In the genomic region with DNA sequence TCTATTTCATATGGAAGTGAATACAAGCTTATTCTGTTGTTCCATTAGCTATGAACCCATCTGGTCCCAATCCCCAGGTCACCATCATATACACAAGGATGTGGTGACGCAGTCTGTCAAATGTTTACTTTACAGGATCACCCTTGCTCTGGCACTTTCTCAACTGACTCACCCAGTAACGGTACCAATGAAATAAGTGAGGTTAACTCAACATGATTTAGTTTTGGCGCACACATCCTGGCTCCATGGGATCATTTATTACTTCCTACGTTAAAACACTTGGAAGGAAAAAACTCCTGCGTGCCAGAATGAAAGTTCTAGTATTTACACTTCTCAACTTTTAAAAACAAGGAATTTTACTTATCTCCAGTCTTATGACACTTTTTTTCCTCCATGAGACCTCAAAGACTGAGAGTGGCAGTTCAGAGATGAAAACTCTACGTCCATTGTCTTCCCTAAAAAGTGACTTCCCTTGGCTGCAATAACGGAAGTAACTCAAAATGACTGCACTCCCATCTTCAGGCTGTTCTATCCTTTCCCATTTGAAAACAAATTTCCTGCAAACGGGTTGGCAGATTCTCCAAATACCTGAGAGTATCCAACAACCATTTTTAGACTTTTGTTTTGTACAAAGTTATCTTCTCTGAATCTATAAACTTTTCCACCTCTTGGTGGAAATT, we compare ENCODE assay signal across 14 cellular contexts. TPM values are rescaled to one million over a fixed set of nuclear protein-coding genes. Genes with fewer than 3 reads are reported as not detected.
DNase-seq lines count a peak whose midpoint lies in the region; ATAC-seq, FAIRE-seq and TF ChIP-seq lines count a peak whose summit lies in the region.
"Had no signal": no experiment of that assay in that cellular context is flagged by ENCODE, and none has a peak within 500 bp of the region (broad histone marks: within the 10 kb centered on the region; RNA-seq: fewer than 3 reads in every experiment).

No MANE protein-coding gene starts in this region.

- no peaks in the 10 kb centered on the region for H3K27me3 ChIP-seq in brain microvascular endothelial cell (replicated peaks)
- no peaks in the 10 kb centered on the region for H3K27me3 ChIP-seq in left lung
- H3K27me3 ChIP-seq: neural progenitor cell had no signal

- POLR2A ChIA-PET in A549 (lab: Yijun Ruan, JAX) = no interaction called here

- no peak for TF ChIP-seq EP300 in A549 (IDR thresholded peaks at IDR 0.05)

- CTCF ChIA-PET in A549 (lab: Yijun Ruan, JAX) = interaction anchor here (0.7 to 1.2 kb wide), 2 partner anchors 113 to 199 kb away, joined by 3 to 4 read pairs; no protein-coding TSS in a partner anchor

- ATAC-seq in A549 (peak in 1 of 2 experiments; percentile 46; a peak in 2 of 6 replicates), left lung (peak; percentile 35), HG03280 (IDR thresholded peaks at IDR 0.05; ENCODE audit: unreplicated experiment) (no peak), HG03108 (IDR thresholded peaks at IDR 0.05; ENCODE audit: unreplicated experiment) (no peak)

- H3K9me3 ChIP-seq in A549 (no peaks in the 10 kb centered on the region), left lung (no peaks in the 10 kb centered on the region)

- intact Hi-C loops in left lung (cut with DNase I) = no loop called here

- H3K27ac ChIP-seq in A549 (no peak overlapping the region), brain microvascular endothelial cell (peak overlapping the region; percentile 83), left lung (no peak overlapping the region)
- H3K27ac ChIP-seq: neural progenitor cell had no signal

- no peak for TF ChIP-seq RAD21 in A549 (conservative IDR thresholded peaks at IDR 0.05 in 1 of 2, IDR thresholded peaks at IDR 0.05 in 1 of 2)

- TF ChIP-seq POLR2A in A549 (IDR thresholded peaks at IDR 0.05; ENCODE audit: low read length) = no peak

- peak overlapping the region; percentile 37 for H3K4me2 ChIP-seq in A549
- H3K4me2 ChIP-seq: neural progenitor cell had no signal

- 41% methylated on average over 8 of the region's 8 CpGs for WGBS in A549 (ENCODE audit: missing lambda C conversion rate)

- in situ Hi-C loops in brain microvascular endothelial cell (cut with HindIII; ENCODE audit: low pct_ligation_motif_present, low sequenced_read_pairs) = no loop called here

- H3K4me3 ChIP-seq in A549 (no peak overlapping the region), brain microvascular endothelial cell (ENCODE audit: low read depth, low read length) (no peak overlapping the region), left lung (no peak overlapping the region)
- H3K4me3 ChIP-seq: neural progenitor cell had no signal

- DNase-seq in A549 (ENCODE audit: low read depth in 1 of 2, low spot score in 1 of 2) (peak; percentile 28 to 31), HS-5 (ENCODE audit: low read depth) (peak; percentile 88), brain microvascular endothelial cell (peak; percentile 94), left lung (no peak), Ammon's horn (ENCODE audit: low spot score) (no peak), NCI-H524 (lab: John Stamatoyannopoulos, UW) (no peak)
- DNase-seq: activated CD4-positive, alpha-beta T cell treated with anti-CD3 and anti-CD28 coated beads for 48 hours; CD4-positive, CD25-positive, alpha-beta regulatory T cell; NCI-H187; RPMI8226 had no signal

- H3K4me1 ChIP-seq in A549 = 0 out of 3 replicates have a peak, but pooled peaks cover 7% of the 10 kb centered on the region
- H3K4me1 ChIP-seq in left lung = no peaks in the 10 kb centered on the region

- TF ChIP-seq CTCF in A549 (IDR thresholded peaks at IDR 0.05) (no peak), brain microvascular endothelial cell (IDR thresholded peaks at IDR 0.05; ENCODE audit: low read depth, low read length, missing control alignments) (no peak), left lung (IDR thresholded peaks at IDR 0.05) (no peak)

- FAIRE-seq in A549 (lab: Jason Lieb, UNC) = no peak
- FAIRE-seq: GM18507 had no signal

- H3K36me3 ChIP-seq in brain microvascular endothelial cell (replicated peaks) = peaks cover 4% of the 10 kb centered on the region
- peaks cover 0 to 11% of the 10 kb centered on the region in 2 donors for H3K36me3 ChIP-seq in left lung
- H3K36me3 ChIP-seq: neural progenitor cell had no signal

TF ChIP-seq in A549, 52 proteins besides CTCF, POLR2A, EP300 and RAD21:
- no peak for TF ChIP-seq EHMT2 (IDR thresholded peaks at IDR 0.05; ENCODE audit: low read depth)
- TF ChIP-seq FOXS1 (CRISPR knock-in tag; IDR thresholded peaks at IDR 0.05) = no peak
- no peak for TF ChIP-seq JUN (IDR thresholded peaks at IDR 0.05)
- no peak for TF ChIP-seq CBX2 (IDR thresholded peaks at IDR 0.05; ENCODE audit: borderline replicate concordance, low read depth)
- TF ChIP-seq NR3C1 (IDR thresholded peaks at IDR 0.05) = no peak
- TF ChIP-seq TFCP2L1 (CRISPR knock-in tag; IDR thresholded peaks at IDR 0.05) = no peak
- TF ChIP-seq BHLHE40 (IDR thresholded peaks at IDR 0.05; ENCODE audit: low read depth, low read length) = no peak
- no peak for TF ChIP-seq NFE2L2 (conservative IDR thresholded peaks at IDR 0.05; ENCODE audit: low read length)
- TF ChIP-seq RARB (CRISPR knock-in tag; IDR thresholded peaks at IDR 0.05) = no peak
- TF ChIP-seq HMGXB4 (CRISPR knock-in tag; IDR thresholded peaks at IDR 0.05; ENCODE audit: borderline replicate concordance) = no peak
- TF ChIP-seq, protein P1, sequence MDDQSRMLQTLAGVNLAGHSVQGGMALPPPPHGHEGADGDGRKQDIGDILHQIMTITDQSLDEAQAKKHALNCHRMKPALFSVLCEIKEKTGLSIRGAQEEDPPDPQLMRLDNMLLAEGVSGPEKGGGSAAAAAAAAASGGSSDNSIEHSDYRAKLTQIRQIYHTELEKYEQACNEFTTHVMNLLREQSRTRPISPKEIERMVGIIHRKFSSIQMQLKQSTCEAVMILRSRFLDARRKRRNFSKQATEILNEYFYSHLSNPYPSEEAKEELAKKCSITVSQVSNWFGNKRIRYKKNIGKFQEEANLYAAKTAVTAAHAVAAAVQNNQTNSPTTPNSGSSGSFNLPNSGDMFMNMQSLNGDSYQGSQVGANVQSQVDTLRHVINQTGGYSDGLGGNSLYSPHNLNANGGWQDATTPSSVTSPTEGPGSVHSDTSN (IDR thresholded peaks at IDR 0.05) = no peak
- TF ChIP-seq NPAS2 (CRISPR knock-in tag; IDR thresholded peaks at IDR 0.05; ENCODE audit: borderline replicate concordance) = no peak
- TF ChIP-seq HDAC2 (IDR thresholded peaks at IDR 0.05) = no peak
- no peak for TF ChIP-seq TP53 (CRISPR knock-in tag; IDR thresholded peaks at IDR 0.05)
- TF ChIP-seq CHD2 (IDR thresholded peaks at IDR 0.05; ENCODE audit: low read length, partially characterized antibody) = no peak
- no peak for TF ChIP-seq HOXB13 (CRISPR knock-in tag; IDR thresholded peaks at IDR 0.05; ENCODE audit: low read depth)
- TF ChIP-seq ELK1 (IDR thresholded peaks at IDR 0.05; ENCODE audit: low read depth, low read length) = no peak
- no peak for TF ChIP-seq MAFK (IDR thresholded peaks at IDR 0.05; ENCODE audit: partially characterized antibody)
TF ChIP-seq in A549: peak in this region for 0.

RNA-seq across cellular contexts. Expression of gene AGPAT4, which starts 15.9 kb away (rescaled TPM):
- polyA plus RNA-seq in A549 (2011; rRNA removed) (3.5 and 3.7 TPM in 2 replicates), A549 (2017; fragmentation: RNase III; extraction: RNeasy Plus Mini Kit Qiagen cat#74134 plus additional on column Dnase treatment) (1.5 to 2.1 TPM (median 1.9 TPM) in 3 replicates)
- 1.4 and 1.9 TPM in 2 replicates for polyA plus RNA-seq in A549 (2012; cell fraction: cytosol; rRNA removed)
- polyA plus RNA-seq in A549 (2012; cell fraction: nucleus; rRNA removed) = 3.2 and 4.8 TPM in 2 replicates
- polyA minus RNA-seq in A549 (2011; rRNA and poly(A)+ RNA removed) = 5.9 and 6.7 TPM in 2 replicates
- 10 to 100 TPM; 13.4 to 14.8 TPM for total RNA-seq in left lung

Comparison
In these comparisons a context has a peak if more than half of its experiments do, and no peak if none do; other contexts are left out.
1. DNase-seq: peak in A549 (2 of 2), HS-5 (single experiment) and brain microvascular endothelial cell (single experiment); none in left lung (0 of 2), Ammon's horn (single experiment) and NCI-H524 (0 of 2).